In the genomic region with DNA sequence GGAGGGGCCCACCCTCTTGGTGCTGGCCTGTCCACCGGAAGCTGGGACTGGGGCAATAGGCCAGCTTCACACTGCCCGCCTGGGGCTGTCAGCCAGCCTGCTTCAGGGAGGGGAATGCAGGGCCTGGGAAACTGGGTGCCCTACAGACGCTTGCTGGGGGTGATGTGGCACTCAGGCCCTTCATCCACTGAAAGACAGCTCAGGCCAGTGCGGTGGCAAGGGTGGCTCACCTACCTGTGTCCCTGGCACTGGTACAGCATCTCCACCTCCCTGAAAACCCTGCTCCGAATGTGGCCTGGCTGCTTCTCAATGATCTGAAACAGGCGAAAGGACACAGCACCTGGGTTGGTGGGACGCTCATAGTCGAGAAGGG, we compare ENCODE assay signal across 8 cellular contexts. TPM values are rescaled to one million over a fixed set of nuclear protein-coding genes. Genes with fewer than 3 reads are reported as not detected.
DNase-seq lines count a peak whose midpoint lies in the region; ATAC-seq and TF ChIP-seq lines count a peak whose summit lies in the region.

No MANE protein-coding gene starts in this region.

- H3K4me1 Mint-ChIP-seq in activated B cell treated with CpG ODN at 0.5 μM for 24 hours, result peaks cover 76% of the 10 kb centered on the region

- TF ChIP-seq POLR2A in gastrocnemius medialis (IDR thresholded peaks at IDR 0.05), result no peak

- intact Hi-C loops in activated B cell treated with CpG ODN at 0.5 μM for 24 hours (cut with micrococcal nuclease) (loop anchor here (5.0 kb wide), 1 partner anchor 124 kb away; no protein-coding TSS in a partner anchor), left ventricle myocardium inferior (cut with micrococcal nuclease) (no loop called here), gastrocnemius medialis (cut with DNase I; ENCODE audit: low total_unique reads) (no loop called here)

- H3K9me3 Mint-ChIP-seq in activated B cell treated with CpG ODN at 0.5 μM for 24 hours, result no peaks in the 10 kb centered on the region

- H3K27me3 Mint-ChIP-seq in activated B cell treated with CpG ODN at 0.5 μM for 24 hours, result no peaks in the 10 kb centered on the region

- in situ Hi-C loops in gastrocnemius medialis (cut with MboI; ENCODE audit: low sequenced_read_pairs in 4 of 4), result no loop called here

- H3K36me3 ChIP-seq in GM06990 (ENCODE audit: control insufficient read depth, insufficient read depth, low read length), result peaks cover 68% of the 10 kb centered on the region
- peaks cover 87% of the 10 kb centered on the region for H3K36me3 ChIP-seq in left ventricle myocardium inferior
- H3K36me3 ChIP-seq in gastrocnemius medialis, result peaks cover 0 to 48% of the 10 kb centered on the region in 2 donors

- POLR2A ChIA-PET in activated B cell treated with CpG ODN at 0.5 μM for 24 hours (lab: Charles Lee), result interaction anchor here (0.6 to 59.1 kb wide), 11 partner anchors 5 to 239 kb away, joined by 3 to 2723 read pairs (median 7); partner anchors contain the start of genes IZUMO4, MKNK2 and MOB3A

- CTCF ChIA-PET in activated B cell treated with CpG ODN at 0.5 μM for 24 hours (lab: Charles Lee), result interaction anchor here (0.7 to 1.0 kb wide), 2 partner anchors 45 to 1072 kb away, joined by 3 to 4 read pairs; no protein-coding TSS in a partner anchor

- DNase-seq in GM06990 (ENCODE audit: extremely low read depth, insufficient read length) (peak; percentile 30), activated B cell treated with CpG ODN at 0.5 μM for 24 hours (peak; percentile 29), left ventricle myocardium inferior (no peak), gastrocnemius medialis (peak in 1 of 2 donors; percentile 56), NCI-H128 (lab: John Stamatoyannopoulos, UW; ENCODE audit: unreplicated experiment) (no peak), NCI-H1105 (lab: John Stamatoyannopoulos, UW) (no peak)

- H3K4me3 ChIP-seq in GM06990 (replicated peaks; ENCODE audit: low read depth, low read length) (peak overlapping the region; percentile 51), left ventricle myocardium inferior (peak overlapping the region; percentile 56), gastrocnemius medialis (peak overlapping the region in 2 of 4 donors; percentile 26 to 37)

- H3K36me3 Mint-ChIP-seq in activated B cell treated with CpG ODN at 0.5 μM for 24 hours (ENCODE audit: low read depth), result peaks cover 76% of the 10 kb centered on the region

- H3K9me3 ChIP-seq in left ventricle myocardium inferior (replicated peaks) (no peaks in the 10 kb centered on the region), gastrocnemius medialis (no peaks in the 10 kb centered on the region)

- H3K27ac ChIP-seq in left ventricle myocardium inferior (replicated peaks), result peak overlapping the region; percentile 100
- H3K27ac ChIP-seq in gastrocnemius medialis, result peak overlapping the region; percentile 96 to 100 (median 100)

- TF ChIP-seq CTCF in GM06990 (IDR thresholded peaks at IDR 0.05; ENCODE audit: insufficient read depth, low read length, poor library complexity, severe bottlenecking), result no peak
- TF ChIP-seq CTCF in activated B cell treated with CpG ODN at 0.5 μM for 24 hours (IDR thresholded peaks at IDR 0.05), result no peak
- no peak for TF ChIP-seq CTCF in left ventricle myocardium inferior (IDR thresholded peaks at IDR 0.05; ENCODE audit: borderline replicate concordance)
- TF ChIP-seq CTCF in gastrocnemius medialis (IDR thresholded peaks at IDR 0.05 in 4 of 5, conservative IDR thresholded peaks at IDR 0.05 in 1 of 5), result no peak

- no peak for ATAC-seq in activated B cell treated with CpG ODN at 0.5 μM for 24 hours (ENCODE audit: low read depth)
- no peak for ATAC-seq in gastrocnemius medialis
- ATAC-seq in HG02840 (IDR thresholded peaks at IDR 0.05; ENCODE audit: low FRiP score, unreplicated experiment), result no peak
- ATAC-seq in GM21717 (IDR thresholded peaks at IDR 0.05; ENCODE audit: unreplicated experiment), result no peak

- H3K27ac Mint-ChIP-seq in activated B cell treated with CpG ODN at 0.5 μM for 24 hours, result peak overlapping the region; percentile 76

- H3K4me1 ChIP-seq in left ventricle myocardium inferior (peaks cover 99% of the 10 kb centered on the region), gastrocnemius medialis (peaks cover 74 to 77% of the 10 kb centered on the region in 2 donors)

- no peaks in the 10 kb centered on the region for H3K27me3 ChIP-seq in GM06990 (replicated peaks; ENCODE audit: control insufficient read depth, insufficient read depth, low read length)
- H3K27me3 ChIP-seq in left ventricle myocardium inferior (ENCODE audit: low read depth), result no peaks in the 10 kb centered on the region
- H3K27me3 ChIP-seq in gastrocnemius medialis, result no peaks in the 10 kb centered on the region

- H3K4me3 Mint-ChIP-seq in activated B cell treated with CpG ODN at 0.5 μM for 24 hours, result peak overlapping the region; percentile 70

RNA-seq across cellular contexts. Expression of gene MKNK2, which starts 7.8 kb away (rescaled TPM):
- total RNA-seq in activated B cell treated with CpG ODN at 0.5 μM for 24 hours (1,134 and 1,197 TPM in 2 replicates), left ventricle myocardium inferior (200 TPM), gastrocnemius medialis (1,000 to 10,000 TPM; 1,858 to 2,149 (median 1,965) TPM)

RNA-seq across cellular contexts. Expression of gene BTBD2, which starts 27.7 kb away (rescaled TPM):
- total RNA-seq in activated B cell treated with CpG ODN at 0.5 μM for 24 hours, result 55.1 and 57.3 TPM in 2 replicates
- 53.4 TPM for total RNA-seq in left ventricle myocardium inferior
- total RNA-seq in gastrocnemius medialis, result 10 to 100 TPM; 54.6 to 82.9 (median 63.6) TPM

RNA-seq across cellular contexts. Expression of gene MOB3A, which starts 52.9 kb away (rescaled TPM):
- total RNA-seq in activated B cell treated with CpG ODN at 0.5 μM for 24 hours (179 and 189 TPM in 2 replicates), left ventricle myocardium inferior (16.1 TPM), gastrocnemius medialis (10 to 100 TPM; 16.0 to 30.8 (median 22.2) TPM)

RNA-seq across cellular contexts. Expression of gene IZUMO4, which starts 53.5 kb away (rescaled TPM):
- total RNA-seq in activated B cell treated with CpG ODN at 0.5 μM for 24 hours (73.0 and 78.6 TPM in 2 replicates), left ventricle myocardium inferior (2.8 TPM), gastrocnemius medialis (1 to 10 TPM in 1 of 4 donors, under 1 TPM in 1, not detected in 2; 0.93 to 1.4 TPM)

Comparison
In these comparisons a context has a peak if more than half of its experiments do, and no peak if none do; other contexts are left out.
1. DNase-seq: peak in GM06990 (single experiment) and activated B cell treated with CpG ODN at 0.5 μM for 24 hours (single experiment); none in left ventricle myocardium inferior (single experiment), NCI-H128 (single experiment) and NCI-H1105 (single experiment).